8 cellular contexts compared by ENCODE assay signal in genomic region chr5:142821733-142822487, GRCh38. TPM values are rescaled to one million over a fixed set of nuclear protein-coding genes. Genes with fewer than 3 reads are reported as not detected.
DNase-seq lines count a peak whose midpoint lies in the region; ATAC-seq, FAIRE-seq and TF ChIP-seq lines count a peak whose summit lies in the region.

No MANE protein-coding gene starts in this region.

- H3K9ac ChIP-seq in endothelial cell of umbilical vein (replicated peaks; ENCODE audit: extremely low read depth, insufficient read depth, low read length), result no peak overlapping the region

- H2AFZ ChIP-seq in endothelial cell of umbilical vein (ENCODE audit: low read depth, low read length), result no peak overlapping the region

- H3K4me3 ChIP-seq in endothelial cell of umbilical vein (replicated peaks in 1 of 3; ENCODE audit: insufficient read depth in 1 of 3, low read depth in 1 of 3, low read length in 3 of 3) (no peak overlapping the region), thoracic aorta (no peak overlapping the region), H7 (ENCODE audit: insufficient read depth, low read depth, low read length) (no peak overlapping the region), HAP-1 (no peak overlapping the region)

- no peaks in the 10 kb centered on the region for H3K9me3 Mint-ChIP-seq in HFFc6

- H3K27ac ChIP-seq in endothelial cell of umbilical vein (ENCODE audit: insufficient read depth, low read depth, low read length), result no peak overlapping the region
- no peak overlapping the region for H3K27ac ChIP-seq in thoracic aorta

- TF ChIP-seq CTCF in HFFc6 (IDR thresholded peaks at IDR 0.05) (no peak), endothelial cell of umbilical vein (IDR thresholded peaks at IDR 0.05; ENCODE audit: extremely low read depth in 1 of 2, insufficient read depth in 1 of 2, low read depth in 1 of 2, low read length in 2 of 2) (no peak), thoracic aorta (IDR thresholded peaks at IDR 0.05) (no peak)

- in situ Hi-C loops in HAP-1 (cut with MboI; ENCODE audit: low sequenced_read_pairs), result no loop called here

- no peaks in the 10 kb centered on the region for H3K36me3 ChIP-seq in endothelial cell of umbilical vein (ENCODE audit: control insufficient read depth in 2 of 2, extremely low read depth in 1 of 2, insufficient read depth in 2 of 2, low read length in 2 of 2)
- H3K36me3 ChIP-seq in thoracic aorta, result no peaks in the 10 kb centered on the region
- no peaks in the 10 kb centered on the region for H3K36me3 ChIP-seq in H7 (replicated peaks; ENCODE audit: control insufficient read depth, insufficient read depth, low read length)
- no peaks in the 10 kb centered on the region for H3K36me3 ChIP-seq in HAP-1 (replicated peaks)

- POLR2A ChIA-PET in endothelial cell of umbilical vein (lab: Charles Lee), result no interaction called here

- H3K36me3 Mint-ChIP-seq in HFFc6 (ENCODE audit: low read depth), result no peaks in the 10 kb centered on the region

- H3K79me2 ChIP-seq in endothelial cell of umbilical vein (ENCODE audit: control insufficient read depth, insufficient read depth, low read length), result no peaks in the 10 kb centered on the region

- TF ChIP-seq POLR2A in endothelial cell of umbilical vein (IDR thresholded peaks at IDR 0.05; ENCODE audit: low read depth, low read length), result no peak

- no peaks in the 10 kb centered on the region for H4K20me1 ChIP-seq in endothelial cell of umbilical vein (replicated peaks; ENCODE audit: control insufficient read depth, extremely low read depth, insufficient read depth, low read length)

- CTCF ChIA-PET in endothelial cell of umbilical vein (lab: Charles Lee), result interaction anchor here (0.9 to 2.2 kb wide), 6 partner anchors 45 to 109 kb away, joined by 4 to 6 read pairs (median 5); no protein-coding TSS in a partner anchor

- no TSS peak for BruUV-seq in endothelial cell of umbilical vein (replicated peaks; lab: Mats Ljungman, UMichigan)

- H3K4me2 ChIP-seq in endothelial cell of umbilical vein (ENCODE audit: insufficient read depth, low read length), result peak overlapping the region; percentile 20

- dilution Hi-C loops in endothelial cell of umbilical vein (cut with MboI; ENCODE audit: extremely low pct_ligation_motif_present, low sequenced_read_pairs), result no loop called here

- peaks cover 1% of the 10 kb centered on the region; the same call in 1 of the 2 replicates for H3K27me3 Mint-ChIP-seq in HFFc6 (ENCODE audit: insufficient read depth)

- no peaks in the 10 kb centered on the region for H3K9me3 ChIP-seq in endothelial cell of umbilical vein (replicated peaks; ENCODE audit: control insufficient read depth, insufficient read depth, low read length)
- H3K9me3 ChIP-seq in thoracic aorta, result no peaks in the 10 kb centered on the region
- H3K9me3 ChIP-seq in HAP-1, result no peaks in the 10 kb centered on the region

- H3K27me3 ChIP-seq in endothelial cell of umbilical vein (ENCODE audit: control insufficient read depth in 2 of 2, insufficient read depth in 2 of 2, low read length in 2 of 2) (no peaks in the 10 kb centered on the region), thoracic aorta (replicated peaks; ENCODE audit: insufficient read depth) (no peaks in the 10 kb centered on the region), H7 (ENCODE audit: control insufficient read depth, insufficient read depth, low read length) (no peaks in the 10 kb centered on the region), HAP-1 (ENCODE audit: low read depth) (no peaks in the 10 kb centered on the region)

- intact Hi-C loops in endothelial cell of umbilical vein (cut with micrococcal nuclease), result no loop called here

- FAIRE-seq in endothelial cell of umbilical vein (lab: Jason Lieb, UNC), result peak; percentile 90

- no peaks in the 10 kb centered on the region for H3K9me1 ChIP-seq in endothelial cell of umbilical vein (replicated peaks; ENCODE audit: control insufficient read depth, extremely low read depth, insufficient read depth, low read length)

- peak overlapping the region; percentile 14 for H3K27ac Mint-ChIP-seq in HFFc6

- peaks cover 39% of the 10 kb centered on the region for H3K4me1 ChIP-seq in endothelial cell of umbilical vein (ENCODE audit: control insufficient read depth, extremely low read depth, insufficient read depth, low read length)
- H3K4me1 ChIP-seq in thoracic aorta (ENCODE audit: control insufficient read depth in 1 of 2, low read depth in 2 of 2), result peaks cover 55 to 71% of the 10 kb centered on the region in 2 donors
- H3K4me1 ChIP-seq in HAP-1, result no peaks in the 10 kb centered on the region

- peaks cover 90% of the 10 kb centered on the region for H3K4me1 Mint-ChIP-seq in HFFc6 (ENCODE audit: low read depth)

- DNase-seq in GM04504 (ENCODE audit: low read depth) (peak; percentile 71), HFFc6 (peak; percentile 93), NCI-H69 (lab: John Stamatoyannopoulos, UW) (peak; percentile 54), endothelial cell of umbilical vein (ENCODE audit: low read depth, low spot score) (peak; percentile 77), thoracic aorta (ENCODE audit: low spot score) (no peak), H7 (no peak), HAP-1 (ENCODE audit: low spot score in 2 of 2) (no peak), GF-D8 (lab: John Stamatoyannopoulos, UW) (no peak)

- no peak overlapping the region for H3K4me3 Mint-ChIP-seq in HFFc6

- ATAC-seq in thoracic aorta (ENCODE audit: insufficient number of reproducible peaks, low FRiP score, low read depth), result peak; percentile 61

TF ChIP-seq in endothelial cell of umbilical vein, 7 proteins besides CTCF, POLR2A, EP300 and RAD21:
- TF ChIP-seq MYC (IDR thresholded peaks at IDR 0.05; ENCODE audit: low read depth, low read length) (no peak), POLR2AphosphoS5 (IDR thresholded peaks at IDR 0.05; ENCODE audit: insufficient read depth, low read depth, low read length) (no peak), MAX (IDR thresholded peaks at IDR 0.05; ENCODE audit: insufficient read depth, insufficient read length) (no peak), FOS (IDR thresholded peaks at IDR 0.05; ENCODE audit: borderline replicate concordance, insufficient read depth, low read length) (peak; percentile 99), JUN (IDR thresholded peaks at IDR 0.05; ENCODE audit: borderline replicate concordance, insufficient read depth, insufficient read length, low read depth) (peak; percentile 94), GATA2 (IDR thresholded peaks at IDR 0.05; ENCODE audit: insufficient read depth, insufficient read length, low read depth, low read length) (peak; percentile 48), EZH2 (IDR thresholded peaks at IDR 0.05; ENCODE audit: borderline replicate concordance, low read depth, low read length, severe bottlenecking) (no peak)

RNA-seq across cellular contexts. Expression of gene ARHGAP26, which starts 51.7 kb away (rescaled TPM):
- 1 to 10 TPM; 2.3 to 3.6 (median 3.1) TPM for total RNA-seq in HFFc6 (2021; fragmentation: NEBNext Ultra II Directional; extraction: Animal tissue kit (Norgen Biotek cat#: 25700))
- 13.9 and 16.2 TPM in 2 replicates for total RNA-seq in endothelial cell of umbilical vein
- polyA plus RNA-seq in endothelial cell of umbilical vein, result 2.1 and 3.1 TPM in 2 replicates
- polyA plus RNA-seq in endothelial cell of umbilical vein (2011; cell fraction: cytosol; rRNA removed), result 2.1 and 2.3 TPM in 2 replicates
- 13.5 and 13.8 TPM in 2 replicates for polyA plus RNA-seq in endothelial cell of umbilical vein (2011; cell fraction: nucleus; rRNA removed)
- polyA plus RNA-seq in endothelial cell of umbilical vein (2012), result 6.4 and 7.9 TPM in 2 replicates
- 15.0 and 20.3 TPM in 2 replicates for polyA minus RNA-seq in endothelial cell of umbilical vein
- polyA minus RNA-seq in endothelial cell of umbilical vein (2011; cell fraction: cytosol; rRNA and poly(A)+ RNA removed), result 1.6 TPM
- 48.6 and 60.0 TPM in 2 replicates for polyA minus RNA-seq in endothelial cell of umbilical vein (2011; cell fraction: nucleus; rRNA and poly(A)+ RNA removed)
- total RNA-seq in thoracic aorta, result 10 to 100 TPM; 27.5 to 80.7 TPM
- 5.9 and 10.6 TPM in 2 replicates for total RNA-seq in H7 (2014; rRNA removed; shearing (Covaris generic))

Comparison
In these comparisons a context has a peak if more than half of its experiments do, and no peak if none do; other contexts are left out.
1. DNase-seq: peak in GM04504 (single experiment), HFFc6 (single experiment), NCI-H69 (single experiment) and endothelial cell of umbilical vein (single experiment); none in thoracic aorta (single experiment), H7 (single experiment), HAP-1 (0 of 2) and GF-D8 (single experiment).